1 cellular context compared by ENCODE assay signal in genomic region chr6:96907498-96907897, GRCh38.
TF ChIP-seq lines count a peak whose summit lies in the region.

No MANE protein-coding gene starts in this region.

TF ChIP-seq in IMR-90, 13 proteins besides CTCF, POLR2A, EP300 and RAD21:
- TF ChIP-seq CEBPB (IDR thresholded peaks at IDR 0.05; ENCODE audit: low read depth, low read length): no peak
- TF ChIP-seq CHD1 (IDR thresholded peaks at IDR 0.05; ENCODE audit: low read depth, low read length): no peak
- TF ChIP-seq RCOR1 (IDR thresholded peaks at IDR 0.05; ENCODE audit: insufficient replicate concordance, low read length): no peak
- no peak for TF ChIP-seq FOS (IDR thresholded peaks at IDR 0.05; ENCODE audit: low read depth, low read length)
- no peak for TF ChIP-seq USF2 (IDR thresholded peaks at IDR 0.05; ENCODE audit: low read depth, low read length)
- no peak for TF ChIP-seq ELK1 (IDR thresholded peaks at IDR 0.05; ENCODE audit: borderline replicate concordance, low read depth, low read length)
- no peak for TF ChIP-seq MAFK (IDR thresholded peaks at IDR 0.05; ENCODE audit: low read depth, low read length)
- no peak for TF ChIP-seq SMC3 (IDR thresholded peaks at IDR 0.05; ENCODE audit: low read depth, low read length)
- TF ChIP-seq BHLHE40 (IDR thresholded peaks at IDR 0.05; ENCODE audit: low read depth, low read length): no peak
- no peak for TF ChIP-seq MAZ (IDR thresholded peaks at IDR 0.05; ENCODE audit: borderline replicate concordance, low read depth, low read length)
- no peak for TF ChIP-seq MXI1 (IDR thresholded peaks at IDR 0.05; ENCODE audit: borderline replicate concordance, low read depth, low read length)
- no peak for TF ChIP-seq RFX5 (IDR thresholded peaks at IDR 0.05; ENCODE audit: low read depth, low read length)
- TF ChIP-seq NFE2L2 (IDR thresholded peaks at IDR 0.05; ENCODE audit: low read depth, low read length): no peak
